Comparison of ENCODE assay signal across 8 cellular contexts in genomic region chr19:41882568-41883462, GRCh38. TPM values are rescaled to one million over a fixed set of nuclear protein-coding genes. Genes with fewer than 3 reads are reported as not detected.
DNase-seq lines count a peak whose midpoint lies in the region; ATAC-seq, FAIRE-seq and TF ChIP-seq lines count a peak whose summit lies in the region.

Gene ARHGEF1 (plus strand): TSS chr19:41883184. CDS start chr19:41888083, 4,899 bp downstream.

- no peak for FAIRE-seq in frontal cortex (lab: Jason Lieb, UNC)

- ATAC-seq in omental fat pad (ENCODE audit: low FRiP score) (peak; percentile 42), GM21381 (IDR thresholded peaks at IDR 0.05; ENCODE audit: unreplicated experiment) (no peak), HG03439 (IDR thresholded peaks at IDR 0.05; ENCODE audit: unreplicated experiment) (no peak)

- no peak within 1 kb of the TSS for H2AFZ ChIP-seq in OCI-LY1 (ENCODE audit: low read length)

- peak within 1 kb of the TSS; percentile 95 for H3K27ac ChIP-seq in OCI-LY1 (ENCODE audit: low read depth, low read length, poor library complexity, severe bottlenecking)

- H3F3A ChIP-seq in OCI-LY1 (ENCODE audit: insufficient read depth, low read length), result peaks cover 4% of the 10 kb centered on the region; the same call in 1 of the 2 replicates

- TF ChIP-seq CTCF in OCI-LY1 (IDR thresholded peaks at IDR 0.05; ENCODE audit: low read length), result no peak
- no peak for TF ChIP-seq CTCF in omental fat pad (IDR thresholded peaks at IDR 0.05)

- peaks cover 32% of the 10 kb centered on the region for H3K36me3 ChIP-seq in OCI-LY1 (ENCODE audit: insufficient read depth, low read length)

- H3K79me2 ChIP-seq in OCI-LY1 (ENCODE audit: insufficient read depth, low read length), result peaks cover 19% of the 10 kb centered on the region

- no peaks in the 10 kb centered on the region for H4K20me1 ChIP-seq in OCI-LY1 (ENCODE audit: insufficient read depth, low read length)

- peak within 1 kb of the TSS; percentile 82 for H3K4me2 ChIP-seq in OCI-LY1 (ENCODE audit: low read length)

- H3K4me1 ChIP-seq in OCI-LY1 (ENCODE audit: insufficient read depth, low read length, severe bottlenecking), result peaks cover 75% of the 10 kb centered on the region

- H3K9me3 ChIP-seq in OCI-LY1 (ENCODE audit: low read length), result no peaks in the 10 kb centered on the region

- no peaks in the 10 kb centered on the region for H3K9me2 ChIP-seq in OCI-LY1 (ENCODE audit: low read depth, low read length)

- DNase-seq in SIG-M5 treated with dmso at 0.1 percent for 504 hours (lab: John Stamatoyannopoulos, UW; ENCODE audit: unreplicated experiment), result peak; percentile 39
- no peak for DNase-seq in SIG-M5 (lab: John Stamatoyannopoulos, UW)
- peak; percentile 65 for DNase-seq in activated effector memory CD4-positive, alpha-beta T cell treated with Interleukin-2 at 50 U/mL for 16 hours
- peak; percentile 73 to 74 for DNase-seq in frontal cortex (ENCODE audit: low spot score in 2 of 2)
- DNase-seq in omental fat pad (ENCODE audit: low spot score), result no peak

- H3K9ac ChIP-seq in OCI-LY1 (ENCODE audit: low read length), result peak within 1 kb of the TSS; percentile 92

- H3K4me3 ChIP-seq in OCI-LY1 (ENCODE audit: low read depth, low read length, poor library complexity, severe bottlenecking), result peak within 1 kb of the TSS; percentile 83

- no peaks in the 10 kb centered on the region for H3K27me3 ChIP-seq in OCI-LY1 (ENCODE audit: insufficient read depth, low read length)

RNA-seq across cellular contexts. Expression of gene ARHGEF1, which starts in this region (rescaled TPM):
- total RNA-seq in frontal cortex, result 10.2 TPM
- total RNA-seq in omental fat pad, result 100 to 1,000 TPM in 1 of 4 donors, 10 to 100 TPM in 3; 53.1 to 129 (median 72.0) TPM

Comparison
In these comparisons a context has a peak if more than half of its experiments do, and no peak if none do; other contexts are left out.
1. DNase-seq: peak in SIG-M5 treated with dmso at 0.1 percent for 504 hours (single experiment), activated effector memory CD4-positive, alpha-beta T cell treated with Interleukin-2 at 50 U/mL for 16 hours (single experiment) and frontal cortex (2 of 2); none in SIG-M5 (single experiment) and omental fat pad (single experiment).